In genomic region chr7:128084896-128085608, GRCh38 we compare ENCODE assay signal across 18 cellular contexts. TPM values are rescaled to one million over a fixed set of nuclear protein-coding genes. Genes with fewer than 3 reads are reported as not detected.
DNase-seq lines count a peak whose midpoint lies in the region; ATAC-seq and TF ChIP-seq lines count a peak whose summit lies in the region.
"Had no signal": no experiment of that assay in that cellular context is flagged by ENCODE, and none has a peak within 500 bp of the region (broad histone marks: within the 10 kb centered on the region; RNA-seq: fewer than 3 reads in every experiment).

No MANE protein-coding gene starts in this region.

- peaks cover 16% of the 10 kb centered on the region for H3K36me3 ChIP-seq in fibroblast of lung (ENCODE audit: control insufficient read depth, insufficient read depth, low read length)
- no peaks in the 10 kb centered on the region; the same call in 1 of the 2 replicates for H3K36me3 ChIP-seq in GM23338 (ENCODE audit: insufficient read depth)
- H3K36me3 ChIP-seq in CD8-positive, alpha-beta memory T cell (ENCODE audit: insufficient read depth, low read length), result peaks cover 34% of the 10 kb centered on the region

- no peaks in the 10 kb centered on the region for H3K9me3 Mint-ChIP-seq in GM23338
- no peaks in the 10 kb centered on the region for H3K9me3 Mint-ChIP-seq in CD8-positive, alpha-beta memory T cell
- H3K9me3 Mint-ChIP-seq: immature natural killer cell, T-cell had no signal

- TF ChIP-seq CTCF in fibroblast of lung (conservative IDR thresholded peaks at IDR 0.05 in 1 of 2, IDR thresholded peaks at IDR 0.05 in 1 of 2; ENCODE audit: low read depth in 1 of 2, low read length in 2 of 2), result no peak
- no peak for TF ChIP-seq CTCF in GM23338 (conservative IDR thresholded peaks at IDR 0.05; ENCODE audit: low read depth in 2 of 2)
- no peak for TF ChIP-seq CTCF in GM10248 (IDR thresholded peaks at IDR 0.05; ENCODE audit: control extremely low read depth, extremely low read depth, low read depth, missing control alignments)

- H3K9me3 ChIP-seq in fibroblast of lung (ENCODE audit: control insufficient read depth, insufficient read depth, low read depth, low read length), result no peaks in the 10 kb centered on the region
- H3K9me3 ChIP-seq in CD8-positive, alpha-beta memory T cell (ENCODE audit: low read length), result no peaks in the 10 kb centered on the region
- H3K9me3 ChIP-seq: thyroid gland had no signal

- POLR2A ChIA-PET in CD8-positive, alpha-beta memory T cell (lab: Charles Lee), result no interaction called here
- POLR2A ChIA-PET in GM10248 (lab: Yijun Ruan, JAX), result no interaction called here

- no peak overlapping the region for H3K4me3 ChIP-seq in fibroblast of lung (replicated peaks in 1 of 4; ENCODE audit: control extremely low read depth in 1 of 4, insufficient read depth in 1 of 4, low read depth in 3 of 4, low read length in 4 of 4)
- H3K4me3 ChIP-seq in GM23338, result no peak overlapping the region
- H3K4me3 ChIP-seq in CD8-positive, alpha-beta memory T cell (ENCODE audit: low read length), result no peak overlapping the region
- H3K4me3 ChIP-seq: GM12878, thyroid gland had no signal

- H3K9me2 ChIP-seq in GM23338 (ENCODE audit: insufficient read depth), result no peaks in the 10 kb centered on the region

- H3K27me3 ChIP-seq in fibroblast of lung (ENCODE audit: control insufficient read depth, insufficient read depth, low read length) (no peaks in the 10 kb centered on the region), GM23338 (ENCODE audit: insufficient read depth) (no peaks in the 10 kb centered on the region)
- no peaks in the 10 kb centered on the region for H3K27me3 ChIP-seq in CD8-positive, alpha-beta memory T cell (ENCODE audit: insufficient read depth, low read length, poor library complexity, severe bottlenecking)
- H3K27me3 ChIP-seq: thyroid gland had no signal

- H4K20me1 ChIP-seq in fibroblast of lung (ENCODE audit: control insufficient read depth, extremely low read depth, insufficient read depth, low read length) (no peaks in the 10 kb centered on the region), GM23338 (replicated peaks; ENCODE audit: insufficient read depth) (no peaks in the 10 kb centered on the region)

- DNase-seq in AG20443 (ENCODE audit: low spot score), result peak; percentile 80
- peak; percentile 89 for DNase-seq in NCI-H146 treated with DMSO at 0.1 percent for 48 hours (lab: John Stamatoyannopoulos, UW; ENCODE audit: unreplicated experiment)
- peak; percentile 69 to 72 for DNase-seq in fibroblast of lung (ENCODE audit: low read depth in 2 of 2)
- peak; percentile 45 for DNase-seq in myocyte (ENCODE audit: low read depth)
- no peak for DNase-seq in NCI-H1930 (lab: John Stamatoyannopoulos, UW)
- no peak for DNase-seq in GM23338 (ENCODE audit: low spot score)
- DNase-seq in CD8-positive, alpha-beta memory T cell, result no peak
- DNase-seq in GM10248 (ENCODE audit: extremely low spot score), result no peak
- DNase-seq: activated T-cell treated with anti-CD3 and anti-CD28 coated beads for 4 hours, DMS79, immature natural killer cell, NCI-H1048, NCI-H510A treated with DMSO at 0.1 percent for 48 hours, T-cell, thyroid gland had no signal

- H3K4me1 Mint-ChIP-seq in GM23338, result peaks cover 4% of the 10 kb centered on the region; the same call in 1 of the 3 replicates
- H3K4me1 Mint-ChIP-seq in CD8-positive, alpha-beta memory T cell, result no peaks in the 10 kb centered on the region
- H3K4me1 Mint-ChIP-seq: B cell, immature natural killer cell, T-cell had no signal

- no peak overlapping the region for H3K4me3 Mint-ChIP-seq in GM23338
- H3K4me3 Mint-ChIP-seq in CD8-positive, alpha-beta memory T cell, result no peak overlapping the region
- H3K4me3 Mint-ChIP-seq: B cell, immature natural killer cell, T-cell had no signal

- H3K4me2 ChIP-seq in fibroblast of lung (ENCODE audit: extremely low read depth, insufficient read depth, low read length) (no peak overlapping the region), GM23338 (no peak overlapping the region)

- peaks cover 17% of the 10 kb centered on the region for H3K27me3 Mint-ChIP-seq in GM23338 (ENCODE audit: insufficient read depth, low read depth, poor library complexity)
- no peaks in the 10 kb centered on the region for H3K27me3 Mint-ChIP-seq in CD8-positive, alpha-beta memory T cell
- H3K27me3 Mint-ChIP-seq: B cell, progenitor cell of endocrine pancreas, T-cell had no signal

- ATAC-seq in GM23338, result no peak
- ATAC-seq: GM12878, T-cell had no signal

- H3K27ac Mint-ChIP-seq in GM23338, result no peak overlapping the region
- H3K27ac Mint-ChIP-seq in CD8-positive, alpha-beta memory T cell, result peak overlapping the region in 3 of 8 donors; percentile 37 to 71 (median 51)
- H3K27ac Mint-ChIP-seq: B cell, immature natural killer cell, progenitor cell of endocrine pancreas, T-cell had no signal

- H3K27ac ChIP-seq in fibroblast of lung (ENCODE audit: insufficient read depth, low read length), result no peak overlapping the region
- no peak overlapping the region for H3K27ac ChIP-seq in GM23338 (ENCODE audit: low read depth)
- no peak overlapping the region for H3K27ac ChIP-seq in CD8-positive, alpha-beta memory T cell (ENCODE audit: low read depth, low read length)
- H3K27ac ChIP-seq: thyroid gland had no signal

- H3F3A ChIP-seq in GM23338 (replicated peaks; ENCODE audit: low read depth), result no peaks in the 10 kb centered on the region

- H3K79me2 ChIP-seq in fibroblast of lung (ENCODE audit: control insufficient read depth, insufficient read depth, low read length), result no peaks in the 10 kb centered on the region
- no peaks in the 10 kb centered on the region for H3K79me2 ChIP-seq in GM23338 (replicated peaks; ENCODE audit: insufficient read depth)

- H2AFZ ChIP-seq in fibroblast of lung (ENCODE audit: low read length) (no peak overlapping the region), GM23338 (no peak overlapping the region)

- H3K4me1 ChIP-seq in fibroblast of lung (ENCODE audit: control insufficient read depth, extremely low read depth, insufficient read depth, low read length) (peaks cover 8% of the 10 kb centered on the region), GM23338 (ENCODE audit: insufficient read depth) (no peaks in the 10 kb centered on the region)
- no peaks in the 10 kb centered on the region for H3K4me1 ChIP-seq in CD8-positive, alpha-beta memory T cell (ENCODE audit: insufficient read depth, low read length)
- H3K4me1 ChIP-seq: thyroid gland had no signal

- H3K9ac ChIP-seq in fibroblast of lung (ENCODE audit: insufficient read depth, low read length), result no peak overlapping the region

- H3K36me3 Mint-ChIP-seq in GM23338 (ENCODE audit: low read depth), result peaks cover 37% of the 10 kb centered on the region
- H3K36me3 Mint-ChIP-seq in CD8-positive, alpha-beta memory T cell, result peaks cover 3 to 88% (median 10%) of the 10 kb centered on the region in 3 donors

- CTCF ChIA-PET in CD8-positive, alpha-beta memory T cell (lab: Charles Lee), result no interaction called here
- CTCF ChIA-PET in GM10248 (lab: Yijun Ruan, JAX), result interaction anchor here (1.0 to 3.1 kb wide), 5 partner anchors 9 to 50 kb away, joined by 3 to 11 read pairs (median 3); no protein-coding TSS in a partner anchor

TF ChIP-seq in GM23338, 12 proteins besides CTCF, POLR2A, EP300 and RAD21:
- TF ChIP-seq EZH2 (IDR thresholded peaks at IDR 0.05; ENCODE audit: low read depth, unreplicated experiment), result no peak
- TF ChIP-seq STAT1 (IDR thresholded peaks at IDR 0.05; ENCODE audit: unreplicated experiment), result no peak
- no peak for TF ChIP-seq NANOG (IDR thresholded peaks at IDR 0.05; ENCODE audit: borderline replicate concordance)
- TF ChIP-seq EZH2phosphoT487 (IDR thresholded peaks at IDR 0.05; ENCODE audit: unreplicated experiment), result no peak
- TF ChIP-seq ZNF114 (CRISPR knock-in tag; IDR thresholded peaks at IDR 0.05), result no peak
- TF ChIP-seq JUNB (IDR thresholded peaks at IDR 0.05; ENCODE audit: unreplicated experiment), result no peak
- no peak for TF ChIP-seq CREB1 (CRISPR knock-in tag; IDR thresholded peaks at IDR 0.05; ENCODE audit: low read depth)
TF ChIP-seq in GM23338: peak in this region for 0.

RNA-seq across cellular contexts. Expression of gene LRRC4, which starts 53.8 kb away (rescaled TPM):
- 0.26 and 0.33 TPM in 2 replicates for total RNA-seq in fibroblast of lung
- polyA plus RNA-seq in fibroblast of lung, result 0.20 and 0.96 TPM in 2 replicates
- polyA plus RNA-seq in fibroblast of lung (2012), result 0.12 and 0.96 TPM in 2 replicates
- polyA minus RNA-seq in fibroblast of lung (ENCODE audit: low replicate concordance), result 0.59 and 3.3 TPM in 2 replicates
- total RNA-seq in myocyte, result 1.3 and 1.7 TPM in 2 replicates
- 1.9 TPM for polyA plus RNA-seq in myocyte (2012)
- 3.6 and 5.2 TPM in 2 replicates for total RNA-seq in GM23338 (2014; rRNA removed; shearing (Covaris generic))
- polyA plus RNA-seq in GM23338 (2016; fragmentation: Nextera tagmentation; extraction: Ambion mirVana), result 1.7 and 1.9 TPM in 2 replicates
- under 1 TPM; 0.15 to 0.51 TPM for total RNA-seq in CD8-positive, alpha-beta memory T cell
- polyA plus RNA-seq in CD8-positive, alpha-beta memory T cell, result not detected

Comparison
In these comparisons a context has a peak if more than half of its experiments do, and no peak if none do; other contexts are left out.
1. DNase-seq: peak in AG20443 (single experiment), NCI-H146 treated with DMSO at 0.1 percent for 48 hours (single experiment), fibroblast of lung (2 of 2) and myocyte (single experiment); none in NCI-H1930 (0 of 2), GM23338 (single experiment), CD8-positive, alpha-beta memory T cell (0 of 5) and GM10248 (single experiment).